9 cellular contexts compared by ENCODE assay signal in the genomic region with DNA sequence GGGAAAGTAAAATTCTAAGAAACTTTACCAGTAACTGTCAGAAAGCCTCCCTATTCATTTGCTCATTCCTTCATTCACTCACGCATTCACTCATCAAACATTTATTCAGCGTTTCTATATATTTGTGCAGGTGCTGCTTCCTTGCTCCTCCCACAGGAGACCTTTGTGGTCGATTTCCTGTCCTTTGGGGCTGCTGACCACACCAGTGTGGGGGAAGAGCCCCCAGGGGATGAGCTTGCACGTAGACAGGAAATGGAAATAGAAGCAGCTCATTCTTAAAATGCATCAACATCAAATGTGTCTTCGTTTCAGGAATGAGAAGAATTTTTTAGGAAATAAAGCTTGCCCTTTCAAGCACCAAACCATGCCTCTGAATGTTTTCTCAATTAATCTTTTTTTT. TPM values are rescaled to one million over a fixed set of nuclear protein-coding genes. Genes with fewer than 3 reads are reported as not detected.
DNase-seq lines count a peak whose midpoint lies in the region; ATAC-seq and TF ChIP-seq lines count a peak whose summit lies in the region.
"Had no signal": no experiment of that assay in that cellular context is flagged by ENCODE, and none has a peak within 500 bp of the region (broad histone marks: within the 10 kb centered on the region; RNA-seq: fewer than 3 reads in every experiment).

No MANE protein-coding gene starts in this region.

- no peak overlapping the region for H3K27ac Mint-ChIP-seq in Caco-2 (ENCODE audit: unreplicated experiment)

- H3K4me1 ChIP-seq in Caco-2 = no peaks in the 10 kb centered on the region; the same call in 1 of the 2 replicates

- no peaks in the 10 kb centered on the region for H3K4me1 Mint-ChIP-seq in Caco-2 (ENCODE audit: low read depth, unreplicated experiment)

- DNase-seq in ELR (ENCODE audit: low read depth) = peak; percentile 84
- DNase-seq in NAMALWA (ENCODE audit: low spot score) = peak; percentile 27
- DNase-seq in dermis blood vessel endothelial cell = peak; percentile 9
- no peak for DNase-seq in Caco-2
- no peak for DNase-seq in NCI-H2171 treated with DMSO at 0.1 percent for 48 hours (lab: John Stamatoyannopoulos, UW)
- DNase-seq in posterior vena cava (ENCODE audit: low spot score) = no peak

- no peak overlapping the region for H3K4me3 Mint-ChIP-seq in Caco-2 (ENCODE audit: unreplicated experiment)

- H3K36me3 Mint-ChIP-seq in Caco-2 (ENCODE audit: insufficient read depth, unreplicated experiment) = no peaks in the 10 kb centered on the region

- H3K36me3 ChIP-seq in Caco-2 (ENCODE audit: control insufficient read depth, insufficient read depth, low read length) = no peaks in the 10 kb centered on the region

- BruUV-seq in Caco-2 (replicated peaks; lab: Mats Ljungman, UMichigan) = no TSS peak

- TF ChIP-seq CTCF in Caco-2 (IDR thresholded peaks at IDR 0.05; ENCODE audit: insufficient read depth in 1 of 2, low read depth in 1 of 2, low read length in 1 of 2, severe bottlenecking in 1 of 2, unreplicated experiment in 1 of 2) = no peak

- intact Hi-C loops in Caco-2 (cut with micrococcal nuclease; ENCODE audit: unreplicated experiment) (no loop called here), posterior vena cava (cut with DNase I) (no loop called here)

- H3K27me3 Mint-ChIP-seq in Caco-2 (ENCODE audit: insufficient read depth, unreplicated experiment) = no peaks in the 10 kb centered on the region

- CTCF ChIA-PET in Caco-2 (lab: Charles Lee) = no interaction called here

- peak; percentile 44 for ATAC-seq in GM19467 (IDR thresholded peaks at IDR 0.05; ENCODE audit: unreplicated experiment)
- ATAC-seq in HG02870 (IDR thresholded peaks at IDR 0.05; ENCODE audit: unreplicated experiment) = no peak
- ATAC-seq: Panc1 had no signal

- H3K9me3 Mint-ChIP-seq in Caco-2 (ENCODE audit: unreplicated experiment) = no peaks in the 10 kb centered on the region

- H3K4me3 ChIP-seq in Caco-2 (ENCODE audit: low read depth, low read length) = no peak overlapping the region

- POLR2A ChIA-PET in Caco-2 (lab: Charles Lee) = no interaction called here

- no peaks in the 10 kb centered on the region for H3K27me3 ChIP-seq in Caco-2 (replicated peaks; ENCODE audit: control insufficient read depth, insufficient read depth, low read length)

- H3K9me3 ChIP-seq in Caco-2 = no peaks in the 10 kb centered on the region

RNA-seq across cellular contexts. Expression of a gene that starts 9.6 kb away (rescaled TPM):
- not detected in 2 replicates for total RNA-seq in dermis blood vessel endothelial cell
- not detected in 2 replicates for total RNA-seq in Caco-2 (2022)
- total RNA-seq in posterior vena cava = 1 to 10 TPM; 1.1 to 2.1 TPM

RNA-seq across cellular contexts. Expression of a gene that starts 58.8 kb away (rescaled TPM):
- total RNA-seq in dermis blood vessel endothelial cell = not detected in 2 replicates
- not detected in 2 replicates for total RNA-seq in Caco-2 (2022)
- total RNA-seq in posterior vena cava = under 1 TPM in 1 of 2 donors, not detected in 1; 0.19 TPM

Comparison
In these comparisons a context has a peak if more than half of its experiments do, and no peak if none do; other contexts are left out.
1. DNase-seq: peak in ELR (single experiment), NAMALWA (single experiment) and dermis blood vessel endothelial cell (single experiment); none in Caco-2 (0 of 2), NCI-H2171 treated with DMSO at 0.1 percent for 48 hours (single experiment) and posterior vena cava (single experiment).